In genomic region chr11:72743321-72744221, GRCh38 we compare ENCODE assay signal across 10 cellular contexts. TPM values are rescaled to one million over a fixed set of nuclear protein-coding genes. Genes with fewer than 3 reads are reported as not detected.
DNase-seq lines count a peak whose midpoint lies in the region; ATAC-seq lines count a peak whose summit lies in the region.
"Had no signal": no experiment of that assay in that cellular context is flagged by ENCODE, and none has a peak within 500 bp of the region (broad histone marks: within the 10 kb centered on the region; RNA-seq: fewer than 3 reads in every experiment).

No MANE protein-coding gene starts in this region.

- DNase-seq in DMS53 treated with DMSO at 0.1 percent for 48 hours (lab: John Stamatoyannopoulos, UW; ENCODE audit: unreplicated experiment): peak; percentile 34
- DNase-seq in Karpas-422: peak; percentile 76
- no peak for DNase-seq in activated gamma-delta T cell treated with Interleukin-2 at 50 U/mL for 16 hours
- no peak for DNase-seq in epidermal melanocyte (ENCODE audit: insufficient read length, low spot score)
- DNase-seq in NCI-H2227 treated with DMSO at 0.1 percent for 48 hours (lab: John Stamatoyannopoulos, UW): no peak
- no peak for DNase-seq in left ventricle myocardium superior
- DNase-seq: stimulated activated CD8-positive, alpha-beta memory T cell treated with anti-CD3 and anti-CD28 coated beads, Interleukin-4, amount 100 ng/mL, for 48 hours had no signal

- H3K9me3 ChIP-seq in Karpas-422 (ENCODE audit: low read length): no peaks in the 10 kb centered on the region

- H3K36me3 ChIP-seq in Karpas-422 (ENCODE audit: insufficient read depth, low read length): no peaks in the 10 kb centered on the region

- no peaks in the 10 kb centered on the region for H3K27me3 ChIP-seq in Karpas-422 (ENCODE audit: low read length)

- intact Hi-C loops in left ventricle myocardium superior (cut with micrococcal nuclease): no loop called here

- peak overlapping the region; percentile 98 for H3K27ac ChIP-seq in Karpas-422 (ENCODE audit: low read length)

- H3K79me2 ChIP-seq in Karpas-422 (ENCODE audit: low read length): peaks cover 84% of the 10 kb centered on the region

- H2AFZ ChIP-seq in Karpas-422 (ENCODE audit: low read length): no peak overlapping the region

- H4K20me1 ChIP-seq in Karpas-422 (ENCODE audit: insufficient read depth, low read depth, low read length): peaks cover 11% of the 10 kb centered on the region; the same call in 1 of the 2 replicates

- peak overlapping the region; percentile 46 for H3K9ac ChIP-seq in Karpas-422 (ENCODE audit: low read length)

- H3K4me3 ChIP-seq in Karpas-422 (ENCODE audit: low read length): no peak overlapping the region
- H3K4me3 ChIP-seq: lung had no signal

- ATAC-seq in GM19328 (IDR thresholded peaks at IDR 0.05; ENCODE audit: unreplicated experiment) (peak; percentile 53), esophagus mucosa (peak; percentile 35), left ventricle myocardium superior (no peak)

- H3K4me1 ChIP-seq in Karpas-422 (ENCODE audit: low read length): peaks cover 90% of the 10 kb centered on the region

- no peaks in the 10 kb centered on the region for H3K9me2 ChIP-seq in Karpas-422 (replicated peaks; ENCODE audit: insufficient read depth, low read length)

- H3K4me2 ChIP-seq in Karpas-422 (ENCODE audit: low read depth, low read length, poor library complexity, severe bottlenecking): peak overlapping the region; percentile 52

RNA-seq across cellular contexts. Expression of gene ARAP1, which starts 8.6 kb away (rescaled TPM):
- 76.1 and 103 TPM in 2 replicates for total RNA-seq in Karpas-422 (2014; rRNA removed; shearing (Covaris generic); ENCODE audit: low replicate concordance)
- total RNA-seq in esophagus mucosa (31.0 TPM), left ventricle myocardium superior (58.9 TPM)

RNA-seq across cellular contexts. Expression of gene STARD10, which starts 50.3 kb away (rescaled TPM):
- 4.3 and 4.7 TPM in 2 replicates for total RNA-seq in Karpas-422 (2014; rRNA removed; shearing (Covaris generic); ENCODE audit: low replicate concordance)
- 68.8 TPM for total RNA-seq in esophagus mucosa
- 102 TPM for total RNA-seq in left ventricle myocardium superior

Comparison
In these comparisons a context has a peak if more than half of its experiments do, and no peak if none do; other contexts are left out.
1. DNase-seq: peak in DMS53 treated with DMSO at 0.1 percent for 48 hours (single experiment) and Karpas-422 (single experiment); none in activated gamma-delta T cell treated with Interleukin-2 at 50 U/mL for 16 hours (single experiment), epidermal melanocyte (single experiment), NCI-H2227 treated with DMSO at 0.1 percent for 48 hours (single experiment) and left ventricle myocardium superior (single experiment).
2. RNA of gene STARD10, which starts 50.3 kb away (total RNA-seq): 102 TPM in left ventricle myocardium superior (single experiment) and 68.8 TPM in esophagus mucosa (single experiment); 4.3 to 4.7 TPM in Karpas-422; every median in the first group is over 10 times any median in the second.